Comparison of ENCODE assay signal across 8 cellular contexts in genomic region chr16:46620265-46621005, GRCh38. TPM values are rescaled to one million over a fixed set of nuclear protein-coding genes. Genes with fewer than 3 reads are reported as not detected.
A peak's percentile ranks its signal among the peaks of the same experiment; 100 is the strongest.
DNase-seq lines count a peak whose midpoint lies in the region; ATAC-seq and TF ChIP-seq lines count a peak whose summit lies in the region.

No MANE protein-coding gene starts in this region.

- DNase-seq in upper lobe of left lung (no peak), GM10266 (ENCODE audit: extremely low spot score) (no peak), NCI-H1417 (lab: John Stamatoyannopoulos, UW) (no peak)

- H3K4me1 ChIP-seq in ACC112 (ENCODE audit: control insufficient read depth, insufficient read depth, low read length, unreplicated experiment) (no peaks in the 10 kb centered on the region), liver (ENCODE audit: control insufficient read depth in 4 of 4, insufficient read depth in 4 of 4, low read length in 3 of 4) (peaks cover 5 to 11% (median 6%) of the 10 kb centered on the region in 4 donors), upper lobe of left lung (peaks cover 6 to 24% (median 10%) of the 10 kb centered on the region in 4 donors)

- no peak overlapping the region for H3K27ac Mint-ChIP-seq in activated naive CD8-positive, alpha-beta T cell

- peaks cover 36% of the 10 kb centered on the region for H3K79me2 ChIP-seq in ACC112 (ENCODE audit: control insufficient read depth, insufficient read depth, low read length, unreplicated experiment)

- TF ChIP-seq POLR2A in upper lobe of left lung (IDR thresholded peaks at IDR 0.05) = no peak

- H3K36me3 Mint-ChIP-seq in activated naive CD8-positive, alpha-beta T cell = no peaks in the 10 kb centered on the region

- no peaks in the 10 kb centered on the region for H3K9me3 Mint-ChIP-seq in activated naive CD8-positive, alpha-beta T cell (ENCODE audit: low read depth)

- H3K4me3 ChIP-seq in ACC112 (ENCODE audit: low read depth, low read length) (peak overlapping the region; percentile 96), liver (ENCODE audit: low read depth in 1 of 3, low read length in 3 of 3) (peak overlapping the region in 2 of 3 donors; percentile 37 to 56), upper lobe of left lung (peak overlapping the region; percentile 45 to 71 (median 69))

- no peak for TF ChIP-seq EP300 in upper lobe of left lung (IDR thresholded peaks at IDR 0.05)

- no peaks in the 10 kb centered on the region for H3K27me3 ChIP-seq in ACC112 (ENCODE audit: insufficient read depth, low read length)
- H3K27me3 ChIP-seq in liver (ENCODE audit: control insufficient read depth in 4 of 4, insufficient read depth in 4 of 4, low read length in 3 of 4) = no peaks in the 10 kb centered on the region
- no peaks in the 10 kb centered on the region for H3K27me3 ChIP-seq in upper lobe of left lung

- TF ChIP-seq CTCF in liver (IDR thresholded peaks at IDR 0.05; ENCODE audit: low read depth, low read length, missing input control) (no peak), upper lobe of left lung (IDR thresholded peaks at IDR 0.05) (no peak), GM10266 (IDR thresholded peaks at IDR 0.05; ENCODE audit: control insufficient read depth, insufficient read depth, low read depth, missing control alignments) (no peak)

- 10% methylated on average over 11 of the region's 11 CpGs for WGBS in liver
- WGBS in upper lobe of left lung, 2 donors = 3 to 4% methylated on average over 11 of the region's 11 CpGs

- H3K4me3 Mint-ChIP-seq in activated naive CD8-positive, alpha-beta T cell = peak overlapping the region; percentile 89

- H3K36me3 ChIP-seq in ACC112 (ENCODE audit: insufficient read depth, low read length) (peaks cover 12% of the 10 kb centered on the region), KOPT-K1 (ENCODE audit: insufficient read depth, low read length) (peaks cover 40% of the 10 kb centered on the region), liver (ENCODE audit: control insufficient read depth in 4 of 4, insufficient read depth in 3 of 4, low read depth in 1 of 4, low read length in 3 of 4) (no peaks in the 10 kb centered on the region), upper lobe of left lung (no peaks in the 10 kb centered on the region)

- H3K9ac ChIP-seq in liver (ENCODE audit: low read depth in 1 of 2, low read length in 2 of 2) = no peak overlapping the region

- peaks cover 20% of the 10 kb centered on the region for H3K4me1 Mint-ChIP-seq in activated naive CD8-positive, alpha-beta T cell (ENCODE audit: low read depth)

- peak overlapping the region; percentile 90 for H2AFZ ChIP-seq in ACC112 (ENCODE audit: low read length, unreplicated experiment)

- H3K9me3 ChIP-seq in KOPT-K1 (ENCODE audit: insufficient read depth, low read length, poor library complexity, severe bottlenecking) = no peaks in the 10 kb centered on the region
- no peaks in the 10 kb centered on the region for H3K9me3 ChIP-seq in liver (ENCODE audit: control insufficient read depth in 4 of 4, low read length in 3 of 4)
- H3K9me3 ChIP-seq in upper lobe of left lung = no peaks in the 10 kb centered on the region

- TF ChIP-seq RAD21 in liver (IDR thresholded peaks at IDR 0.05) = no peak

- ATAC-seq in GM18511 (IDR thresholded peaks at IDR 0.05; ENCODE audit: unreplicated experiment) (peak; percentile 15), upper lobe of left lung (ENCODE audit: low FRiP score in 2 of 2) (peak in 1 of 2 donors; percentile 4)

- H3K27ac ChIP-seq in ACC112 (ENCODE audit: low read depth, low read length) = peak overlapping the region; percentile 59
- H3K27ac ChIP-seq in KOPT-K1 (ENCODE audit: low read depth, low read length, poor library complexity, severe bottlenecking) = peak overlapping the region; percentile 86
- no peak overlapping the region for H3K27ac ChIP-seq in liver (ENCODE audit: low read depth in 1 of 2, low read length in 2 of 2)
- peak overlapping the region in 2 of 4 donors; percentile 21 to 58 for H3K27ac ChIP-seq in upper lobe of left lung

- H3K27me3 Mint-ChIP-seq in activated naive CD8-positive, alpha-beta T cell = peaks cover 7% of the 10 kb centered on the region

TF ChIP-seq in liver, 16 proteins besides CTCF, POLR2A, EP300 and RAD21:
- TF ChIP-seq ZBTB33 (IDR thresholded peaks at IDR 0.05) (no peak), FOXA2 (IDR thresholded peaks at IDR 0.05) (no peak), EGR1 (IDR thresholded peaks at IDR 0.05; ENCODE audit: low read depth in 2 of 2) (no peak), HNF4A (conservative IDR thresholded peaks at IDR 0.05) (no peak), SP1 (IDR thresholded peaks at IDR 0.05) (no peak), GABPA (IDR thresholded peaks at IDR 0.05 in 1 of 2, conservative IDR thresholded peaks at IDR 0.05 in 1 of 2) (no peak), YY1 (IDR thresholded peaks at IDR 0.05) (no peak), JUND (IDR thresholded peaks at IDR 0.05) (no peak), HNF4G (IDR thresholded peaks at IDR 0.05) (no peak)
TF ChIP-seq in liver: peak in this region for 0.

RNA-seq across cellular contexts. Expression of gene SHCBP1, which starts 0.7 kb away (rescaled TPM):
- total RNA-seq in liver = 10 to 100 TPM in 1 of 2 donors, under 1 TPM in 1; 0.25 to 21.2 TPM
- under 1 TPM; 0.43 to 0.51 TPM for polyA plus RNA-seq in liver
- 10 to 100 TPM in 1 of 6 donors, 1 to 10 TPM in 4, under 1 TPM in 1; 0.89 to 12.1 (median 1.6) TPM for total RNA-seq in upper lobe of left lung

Comparison
In these comparisons a context has a peak if more than half of its experiments do, and no peak if none do; other contexts are left out.
1. H3K27ac ChIP-seq: peak in ACC112 (single experiment) and KOPT-K1 (single experiment); none in liver (0 of 2).
2. Peak in every context shown above with its lines, with median percentiles within 50 percentile points of each other: H3K4me3 ChIP-seq.